18 cellular contexts compared by ENCODE assay signal in genomic region chr14:76910371-76910890, GRCh38.
A peak's percentile ranks its signal among the peaks of the same experiment; 100 is the strongest.
DNase-seq lines count a peak whose midpoint lies in the region; ATAC-seq and TF ChIP-seq lines count a peak whose summit lies in the region.
"Had no signal": no experiment of that assay in that cellular context is flagged by ENCODE, and none has a peak within 500 bp of the region (broad histone marks: within the 10 kb centered on the region; RNA-seq: fewer than 3 reads in every experiment).

No MANE protein-coding gene starts in this region.

- POLR2A ChIA-PET in Panc1 (lab: Charles Lee): no interaction called here

- peaks cover 5% of the 10 kb centered on the region for H3K9me3 Mint-ChIP-seq in activated CD4-positive, alpha-beta T cell treated with anti-CD3 and anti-CD28 coated beads, Interleukin-2, amount 10 ng/mL, durations not matched to agents 24 days and 14 days
- no peaks in the 10 kb centered on the region for H3K9me3 Mint-ChIP-seq in memory B cell
- H3K9me3 Mint-ChIP-seq: CD8-positive, alpha-beta memory T cell; HFFc6 had no signal

- ATAC-seq in Panc1: no peak
- no peak for ATAC-seq in memory B cell (ENCODE audit: low read depth)
- no peak for ATAC-seq in HG03039 (IDR thresholded peaks at IDR 0.05; ENCODE audit: unreplicated experiment)

- in situ Hi-C loops in Panc1 (cut with HindIII; ENCODE audit: low pct_unique_long_range_greater_than_20kb, low sequenced_read_pairs): no loop called here

- H3K36me3 Mint-ChIP-seq in activated CD4-positive, alpha-beta T cell treated with anti-CD3 and anti-CD28 coated beads, Interleukin-2, amount 10 ng/mL, durations not matched to agents 24 days and 14 days (ENCODE audit: low read depth): peaks cover 3% of the 10 kb centered on the region
- no peaks in the 10 kb centered on the region for H3K36me3 Mint-ChIP-seq in memory B cell
- H3K36me3 Mint-ChIP-seq: CD8-positive, alpha-beta memory T cell had no signal

- DNase-seq in activated CD4-positive, alpha-beta T cell treated with anti-CD3 and anti-CD28 coated beads, Interleukin-2, amount 10 ng/mL, durations not matched to agents 24 days and 14 days: peak; percentile 67
- DNase-seq in activated CD4-positive, alpha-beta T cell treated with anti-CD3 and anti-CD28 coated beads for 48 hours: no peak
- no peak for DNase-seq in Panc1 (ENCODE audit: low read depth, low spot score)
- no peak for DNase-seq in memory B cell (ENCODE audit: low spot score in 2 of 2)
- no peak for DNase-seq in T-helper 9 cell
- no peak for DNase-seq in EL
- DNase-seq: CD8-positive, alpha-beta memory T cell; HFFc6; NCI-H1417; NCI-H187; NCI-H2107; NCI-H524; NCI-H82; SIG-M5 had no signal

- intact Hi-C loops in activated CD4-positive, alpha-beta T cell treated with anti-CD3 and anti-CD28 coated beads, Interleukin-2, amount 10 ng/mL, durations not matched to agents 24 days and 14 days (cut with micrococcal nuclease): no loop called here
- intact Hi-C loops in Panc1 (cut with micrococcal nuclease; ENCODE audit: unreplicated experiment): loop anchor here (5.0 kb wide), 1 partner anchor 33 kb away; no protein-coding TSS in a partner anchor

- no peak for TF ChIP-seq CTCF in Panc1 (IDR thresholded peaks at IDR 0.05)

- BruUV-seq in Panc1 (replicated peaks; lab: Mats Ljungman, UMichigan): no TSS peak

- CTCF ChIA-PET in Panc1 (lab: Charles Lee): no interaction called here

- H3K4me3 Mint-ChIP-seq in activated CD4-positive, alpha-beta T cell treated with anti-CD3 and anti-CD28 coated beads, Interleukin-2, amount 10 ng/mL, durations not matched to agents 24 days and 14 days: no peak overlapping the region
- no peak overlapping the region for H3K4me3 Mint-ChIP-seq in memory B cell
- H3K4me3 Mint-ChIP-seq: CD8-positive, alpha-beta memory T cell; HFFc6 had no signal

- peaks cover 86% of the 10 kb centered on the region for H3K4me1 ChIP-seq in BLaER1
- peaks cover 25% of the 10 kb centered on the region for H3K4me1 ChIP-seq in Panc1 (ENCODE audit: control insufficient read depth, insufficient read depth, low read length)

- H3K27me3 Mint-ChIP-seq in activated CD4-positive, alpha-beta T cell treated with anti-CD3 and anti-CD28 coated beads, Interleukin-2, amount 10 ng/mL, durations not matched to agents 24 days and 14 days: no peaks in the 10 kb centered on the region
- H3K27me3 Mint-ChIP-seq in memory B cell: no peaks in the 10 kb centered on the region
- H3K27me3 Mint-ChIP-seq: CD8-positive, alpha-beta memory T cell had no signal

- no peak overlapping the region for H3K4me2 ChIP-seq in BLaER1
- H3K4me2 ChIP-seq: KMS-11 had no signal

- H3K9ac ChIP-seq in BLaER1: no peak overlapping the region
- H3K9ac ChIP-seq: KMS-11 had no signal

- peak overlapping the region; percentile 53 for H3K27ac ChIP-seq in BLaER1
- H3K27ac ChIP-seq in Panc1 (ENCODE audit: low read length): peak overlapping the region; percentile 63
- H3K27ac ChIP-seq: KMS-11, RWPE1 had no signal

- H3K27ac Mint-ChIP-seq in activated CD4-positive, alpha-beta T cell treated with anti-CD3 and anti-CD28 coated beads, Interleukin-2, amount 10 ng/mL, durations not matched to agents 24 days and 14 days: peak overlapping the region; percentile 9
- peak overlapping the region; percentile 53 for H3K27ac Mint-ChIP-seq in memory B cell
- H3K27ac Mint-ChIP-seq: HFFc6 had no signal

- H3K4me3 ChIP-seq in BLaER1: no peak overlapping the region
- no peak overlapping the region for H3K4me3 ChIP-seq in Panc1 (ENCODE audit: low read depth in 2 of 2, low read length in 2 of 2)

- H3K9me3 ChIP-seq in BLaER1 (no peaks in the 10 kb centered on the region), Panc1 (ENCODE audit: control insufficient read depth, insufficient read depth, low read depth, low read length) (no peaks in the 10 kb centered on the region)

- H3K27me3 ChIP-seq in BLaER1 (no peaks in the 10 kb centered on the region), Panc1 (ENCODE audit: control insufficient read depth, insufficient read depth, low read length) (no peaks in the 10 kb centered on the region)

- H3K36me3 ChIP-seq in BLaER1 (no peaks in the 10 kb centered on the region), Panc1 (ENCODE audit: control insufficient read depth, insufficient read depth, low read length) (no peaks in the 10 kb centered on the region)

- H4K20me1 ChIP-seq in BLaER1: no peaks in the 10 kb centered on the region

- H3K4me1 Mint-ChIP-seq in activated CD4-positive, alpha-beta T cell treated with anti-CD3 and anti-CD28 coated beads, Interleukin-2, amount 10 ng/mL, durations not matched to agents 24 days and 14 days: peaks cover 32% of the 10 kb centered on the region
- peaks cover 14% of the 10 kb centered on the region for H3K4me1 Mint-ChIP-seq in memory B cell
